ENCODE assay signal across 9 cellular contexts in the genomic region with DNA sequence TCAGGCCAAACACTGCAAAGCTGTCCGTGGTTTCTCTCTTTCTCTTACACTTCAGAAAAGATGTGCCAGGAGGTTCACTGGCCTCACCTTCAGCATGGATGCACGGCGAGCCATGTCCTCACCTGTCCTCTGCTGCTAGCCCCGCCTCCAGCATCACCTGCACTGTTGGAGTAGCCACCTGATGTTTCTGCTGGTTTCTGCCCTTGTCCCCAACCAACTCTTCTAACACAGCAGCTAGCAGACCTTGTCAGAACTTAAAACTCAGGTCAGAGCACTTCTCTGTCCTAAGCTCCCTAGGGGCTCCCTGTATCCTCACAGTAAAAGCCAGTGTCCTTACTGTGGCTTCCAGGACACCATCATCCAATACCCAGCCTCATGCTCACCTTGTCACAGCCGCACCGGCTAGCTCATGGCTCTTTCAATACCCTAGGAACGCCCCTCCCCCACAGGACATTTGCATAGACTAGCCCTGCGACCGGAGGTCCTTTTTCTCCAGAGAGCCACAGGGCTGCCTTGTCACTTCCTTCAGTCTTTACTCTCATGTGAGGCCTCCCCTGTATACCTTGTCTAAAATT. TPM values are rescaled to one million over a fixed set of nuclear protein-coding genes. Genes with fewer than 3 reads are reported as not detected.
DNase-seq lines count a peak whose midpoint lies in the region; ATAC-seq, FAIRE-seq and TF ChIP-seq lines count a peak whose summit lies in the region.
"Had no signal": no experiment of that assay in that cellular context is flagged by ENCODE, and none has a peak within 500 bp of the region (broad histone marks: within the 10 kb centered on the region; RNA-seq: fewer than 3 reads in every experiment).

No MANE protein-coding gene starts in this region.

- peak; percentile 41 for DNase-seq in stimulated activated CD4-positive, alpha-beta T cell treated with anti-CD3 and anti-CD28 coated beads, Interleukin-15, amount 100 ng/mL, for 24 hours
- DNase-seq in stimulated activated CD4-positive, alpha-beta T cell treated with anti-CD3 and anti-CD28 coated beads, Interleukin-12 subunit alpha, Interleukin-12 subunit beta, amount 100 ng/mL, for 4 hours: no peak
- DNase-seq in activated CD8-positive, alpha-beta T cell treated with anti-CD3 and anti-CD28 coated beads, Interleukin-2, amount 10 ng/mL, durations not matched to agents 7 days and 5 days: peak; percentile 68
- DNase-seq in D721Med (ENCODE audit: insufficient read length, low spot score): no peak
- DNase-seq in occipital lobe (lab: John Stamatoyannopoulos, UW): no peak
- no peak for DNase-seq in activated CD4-positive, alpha-beta T cell treated with anti-CD3 and anti-CD28 coated beads for 48 hours

- H3K36me3 Mint-ChIP-seq in activated CD8-positive, alpha-beta T cell treated with anti-CD3 and anti-CD28 coated beads, Interleukin-2, amount 10 ng/mL, durations not matched to agents 7 days and 5 days (ENCODE audit: low read depth): no peaks in the 10 kb centered on the region
- no peaks in the 10 kb centered on the region for H3K36me3 Mint-ChIP-seq in stimulated activated memory B cell treated with anti-CD40 and anti-IgM and Interleukin-4, amounts not matched to agents 10 μg/mL and 1 μg/mL and 100 μg/mL, for 72 hours

- CTCF ChIA-PET in activated CD8-positive, alpha-beta T cell treated with anti-CD3 and anti-CD28 coated beads, Interleukin-2, amount 10 ng/mL, durations not matched to agents 7 days and 5 days (lab: Charles Lee): interaction anchor here (1.6 to 1.9 kb wide), 4 partner anchors 13 to 32 kb away, joined by 5 to 14 read pairs (median 6); no protein-coding TSS in a partner anchor

- H3K4me1 Mint-ChIP-seq in activated CD8-positive, alpha-beta T cell treated with anti-CD3 and anti-CD28 coated beads, Interleukin-2, amount 10 ng/mL, durations not matched to agents 7 days and 5 days (ENCODE audit: low read depth): peaks cover 51% of the 10 kb centered on the region
- H3K4me1 Mint-ChIP-seq in stimulated activated memory B cell treated with anti-CD40 and anti-IgM and Interleukin-4, amounts not matched to agents 10 μg/mL and 1 μg/mL and 100 μg/mL, for 72 hours: peaks cover 56% of the 10 kb centered on the region

- peak overlapping the region; percentile 23 for H3K4me3 Mint-ChIP-seq in activated CD8-positive, alpha-beta T cell treated with anti-CD3 and anti-CD28 coated beads, Interleukin-2, amount 10 ng/mL, durations not matched to agents 7 days and 5 days
- H3K4me3 Mint-ChIP-seq in stimulated activated memory B cell treated with anti-CD40 and anti-IgM and Interleukin-4, amounts not matched to agents 10 μg/mL and 1 μg/mL and 100 μg/mL, for 72 hours: peak overlapping the region; percentile 56

- peak overlapping the region; percentile 83 for H3K27ac Mint-ChIP-seq in activated CD8-positive, alpha-beta T cell treated with anti-CD3 and anti-CD28 coated beads, Interleukin-2, amount 10 ng/mL, durations not matched to agents 7 days and 5 days
- peak overlapping the region; percentile 90 for H3K27ac Mint-ChIP-seq in stimulated activated memory B cell treated with anti-CD40 and anti-IgM and Interleukin-4, amounts not matched to agents 10 μg/mL and 1 μg/mL and 100 μg/mL, for 72 hours

- FAIRE-seq in D721Med (lab: Jason Lieb, UNC): no peak
- FAIRE-seq: keratinocyte had no signal

- no peaks in the 10 kb centered on the region for H3K27me3 Mint-ChIP-seq in activated CD8-positive, alpha-beta T cell treated with anti-CD3 and anti-CD28 coated beads, Interleukin-2, amount 10 ng/mL, durations not matched to agents 7 days and 5 days (ENCODE audit: low read depth)
- H3K27me3 Mint-ChIP-seq in stimulated activated memory B cell treated with anti-CD40 and anti-IgM and Interleukin-4, amounts not matched to agents 10 μg/mL and 1 μg/mL and 100 μg/mL, for 72 hours: no peaks in the 10 kb centered on the region

- no peak for TF ChIP-seq CTCF in D721Med (IDR thresholded peaks at IDR 0.05; ENCODE audit: insufficient read depth, missing control alignments)

- no peaks in the 10 kb centered on the region for H3K9me3 Mint-ChIP-seq in activated CD8-positive, alpha-beta T cell treated with anti-CD3 and anti-CD28 coated beads, Interleukin-2, amount 10 ng/mL, durations not matched to agents 7 days and 5 days (ENCODE audit: insufficient read depth)
- no peaks in the 10 kb centered on the region for H3K9me3 Mint-ChIP-seq in stimulated activated memory B cell treated with anti-CD40 and anti-IgM and Interleukin-4, amounts not matched to agents 10 μg/mL and 1 μg/mL and 100 μg/mL, for 72 hours

- peak; percentile 73 for ATAC-seq in HG03139 (IDR thresholded peaks at IDR 0.05; ENCODE audit: unreplicated experiment)
- peak; percentile 40 for ATAC-seq in activated CD8-positive, alpha-beta T cell treated with anti-CD3 and anti-CD28 coated beads, Interleukin-2, amount 10 ng/mL, durations not matched to agents 7 days and 5 days
- peak; percentile 82 for ATAC-seq in stimulated activated memory B cell treated with anti-CD40 and anti-IgM and Interleukin-4, amounts not matched to agents 10 μg/mL and 1 μg/mL and 100 μg/mL, for 72 hours

- POLR2A ChIA-PET in activated CD8-positive, alpha-beta T cell treated with anti-CD3 and anti-CD28 coated beads, Interleukin-2, amount 10 ng/mL, durations not matched to agents 7 days and 5 days (lab: Charles Lee): interaction anchor here (1.9 kb wide), 1 partner anchor 16 kb away, joined by 8 read pairs; no protein-coding TSS in a partner anchor

RNA-seq across cellular contexts. Expression of a gene that starts 15.2 kb away (rescaled TPM):
- total RNA-seq in activated CD8-positive, alpha-beta T cell treated with anti-CD3 and anti-CD28 coated beads, Interleukin-2, amount 10 ng/mL, durations not matched to agents 7 days and 5 days: 1 to 10 TPM; 6.2 to 6.5 TPM
- total RNA-seq in occipital lobe: 8.9 TPM

RNA-seq across cellular contexts. Expression of a gene that starts 52.3 kb away (rescaled TPM):
- total RNA-seq in activated CD8-positive, alpha-beta T cell treated with anti-CD3 and anti-CD28 coated beads, Interleukin-2, amount 10 ng/mL, durations not matched to agents 7 days and 5 days: not detected
- 2.2 TPM for total RNA-seq in occipital lobe

Comparison
In these comparisons a context has a peak if more than half of its experiments do, and no peak if none do; other contexts are left out.
1. DNase-seq: peak in stimulated activated CD4-positive, alpha-beta T cell treated with anti-CD3 and anti-CD28 coated beads, Interleukin-15, amount 100 ng/mL, for 24 hours (single experiment) and activated CD8-positive, alpha-beta T cell treated with anti-CD3 and anti-CD28 coated beads, Interleukin-2, amount 10 ng/mL, durations not matched to agents 7 days and 5 days (single experiment); none in stimulated activated CD4-positive, alpha-beta T cell treated with anti-CD3 and anti-CD28 coated beads, Interleukin-12 subunit alpha, Interleukin-12 subunit beta, amount 100 ng/mL, for 4 hours (single experiment), D721Med (single experiment), occipital lobe (single experiment) and activated CD4-positive, alpha-beta T cell treated with anti-CD3 and anti-CD28 coated beads for 48 hours (single experiment).
2. Peak in every context shown above with its lines, with median percentiles within 50 percentile points of each other: ATAC-seq.